8 cellular contexts compared by ENCODE assay signal in genomic region chr22:42615092-42615859, GRCh38. TPM values are rescaled to one million over a fixed set of nuclear protein-coding genes. Genes with fewer than 3 reads are reported as not detected.
A peak's percentile ranks its signal among the peaks of the same experiment; 100 is the strongest.
DNase-seq lines count a peak whose midpoint lies in the region; ATAC-seq and TF ChIP-seq lines count a peak whose summit lies in the region.

No MANE protein-coding gene starts in this region.

- peak; percentile 100 for TF ChIP-seq POLR2A in erythroblast (IDR thresholded peaks at IDR 0.05; ENCODE audit: low read length)

- peak overlapping the region; percentile 56; the same call in 1 of the 2 replicates for H2AFZ ChIP-seq in OCI-LY7 (ENCODE audit: low read length)

- peaks cover 41% of the 10 kb centered on the region for H3K79me2 ChIP-seq in OCI-LY7 (ENCODE audit: insufficient read depth, low read depth, low read length)

- H3K9me2 ChIP-seq in OCI-LY7 (ENCODE audit: insufficient read depth, low read length), result no peaks in the 10 kb centered on the region

- no peaks in the 10 kb centered on the region for H3K27me3 ChIP-seq in muscle layer of duodenum (ENCODE audit: low read depth, low read length)

- H3K4me2 ChIP-seq in OCI-LY7 (ENCODE audit: low read length), result peak overlapping the region; percentile 78

- H3K9me3 ChIP-seq in OCI-LY7 (ENCODE audit: low read length) (no peaks in the 10 kb centered on the region), muscle layer of duodenum (ENCODE audit: control insufficient read depth in 1 of 2, low read length in 2 of 2) (no peaks in the 10 kb centered on the region)

- peak; percentile 98 for DNase-seq in DMS 273 (lab: John Stamatoyannopoulos, UW; ENCODE audit: unreplicated experiment)
- DNase-seq in HuH-7 (ENCODE audit: low spot score), result peak; percentile 88
- DNase-seq in OCI-LY7 (ENCODE audit: low spot score), result peak; percentile 97
- peak; percentile 84 for DNase-seq in activated T-cell treated with anti-CD3 and anti-CD28 coated beads for 48 hours (ENCODE audit: low read depth)
- DNase-seq in erythroblast (lab: John Stamatoyannopoulos, UW), result peak; percentile 97 to 98
- DNase-seq in stimulated activated CD8-positive, alpha-beta memory T cell treated with anti-CD3 and anti-CD28 coated beads, Interleukin-7, amount 100 ng/mL, for 24 hours (ENCODE audit: low read depth), result peak; percentile 79

- intact Hi-C loops in OCI-LY7 (cut with micrococcal nuclease; ENCODE audit: unreplicated experiment), result loop anchor here (2.0 to 10.0 kb wide), 2 partner anchors 102 to 1170 kb away; partner anchors contain the start of gene TOB2

- peak overlapping the region; percentile 92 for H3K27ac ChIP-seq in OCI-LY7 (ENCODE audit: low read depth, low read length, poor library complexity, severe bottlenecking)
- H3K27ac ChIP-seq in muscle layer of duodenum (ENCODE audit: low read length), result peak overlapping the region; percentile 98

- H3K4me1 ChIP-seq in OCI-LY7 (ENCODE audit: insufficient read depth, low read length, poor library complexity, severe bottlenecking) (peaks cover 34% of the 10 kb centered on the region), muscle layer of duodenum (ENCODE audit: control insufficient read depth in 1 of 2, insufficient read depth in 2 of 2, low read length in 2 of 2) (peaks cover 20 to 38% of the 10 kb centered on the region in 2 donors)

- peak; percentile 50 for ATAC-seq in GM21515 (IDR thresholded peaks at IDR 0.05; ENCODE audit: unreplicated experiment)

- peak overlapping the region; percentile 85 for H3K4me3 ChIP-seq in OCI-LY7 (ENCODE audit: low read depth, low read length, poor library complexity, severe bottlenecking)
- H3K4me3 ChIP-seq in muscle layer of duodenum (ENCODE audit: low read depth in 1 of 2, low read length in 2 of 2), result peak overlapping the region; percentile 72 to 76

- TF ChIP-seq CTCF in OCI-LY7 (conservative IDR thresholded peaks at IDR 0.05; ENCODE audit: low read length), result no peak

- TSS peak; percentile 100 for BruUV-seq in OCI-LY7 (replicated peaks; lab: Mats Ljungman, UMichigan)

- peaks cover 25% of the 10 kb centered on the region for H4K20me1 ChIP-seq in OCI-LY7 (ENCODE audit: insufficient read depth, low read length)

- H3K36me3 ChIP-seq in OCI-LY7 (ENCODE audit: insufficient read depth, low read length), result peaks cover 37% of the 10 kb centered on the region
- H3K36me3 ChIP-seq in muscle layer of duodenum (ENCODE audit: control insufficient read depth in 1 of 2, insufficient read depth in 2 of 2, low read length in 2 of 2), result peaks cover 4 to 30% of the 10 kb centered on the region in 2 donors

- CTCF ChIA-PET in OCI-LY7 (lab: Charles Lee; ENCODE audit: unreplicated experiment), result no interaction called here

- POLR2A ChIA-PET in OCI-LY7 (lab: Charles Lee), result interaction anchor here (0.7 to 2.7 kb wide), 6 partner anchors 33 to 994 kb away, joined by 3 to 7 read pairs (median 3); partner anchors contain the start of genes DESI1, SERHL2 and XRCC6

RNA-seq across cellular contexts. Expression of gene POLDIP3, which starts 0.6 kb away (rescaled TPM):
- total RNA-seq in OCI-LY7 (2014; rRNA removed; shearing (Covaris generic)), result 52.7 and 70.7 TPM in 2 replicates
- 73.5 and 74.1 TPM in 2 replicates for total RNA-seq in OCI-LY7 (2022)

RNA-seq across cellular contexts. Expression of gene ATP5MGL, which starts 25.1 kb away (rescaled TPM):
- 0.92 and 0.93 TPM in 2 replicates for total RNA-seq in OCI-LY7 (2014; rRNA removed; shearing (Covaris generic))
- total RNA-seq in OCI-LY7 (2022), result 1.1 and 1.8 TPM in 2 replicates

RNA-seq across cellular contexts. Expression of gene CYB5R3, which starts 33.9 kb away (rescaled TPM):
- 28.5 and 38.0 TPM in 2 replicates for total RNA-seq in OCI-LY7 (2014; rRNA removed; shearing (Covaris generic))
- 68.9 and 74.7 TPM in 2 replicates for total RNA-seq in OCI-LY7 (2022)

Comparison
In these comparisons a context has a peak if more than half of its experiments do, and no peak if none do; other contexts are left out.
1. Peak in every context shown above with its lines: DNase-seq, ATAC-seq, H3K4me3 ChIP-seq and H3K27ac ChIP-seq.